In the genomic region with DNA sequence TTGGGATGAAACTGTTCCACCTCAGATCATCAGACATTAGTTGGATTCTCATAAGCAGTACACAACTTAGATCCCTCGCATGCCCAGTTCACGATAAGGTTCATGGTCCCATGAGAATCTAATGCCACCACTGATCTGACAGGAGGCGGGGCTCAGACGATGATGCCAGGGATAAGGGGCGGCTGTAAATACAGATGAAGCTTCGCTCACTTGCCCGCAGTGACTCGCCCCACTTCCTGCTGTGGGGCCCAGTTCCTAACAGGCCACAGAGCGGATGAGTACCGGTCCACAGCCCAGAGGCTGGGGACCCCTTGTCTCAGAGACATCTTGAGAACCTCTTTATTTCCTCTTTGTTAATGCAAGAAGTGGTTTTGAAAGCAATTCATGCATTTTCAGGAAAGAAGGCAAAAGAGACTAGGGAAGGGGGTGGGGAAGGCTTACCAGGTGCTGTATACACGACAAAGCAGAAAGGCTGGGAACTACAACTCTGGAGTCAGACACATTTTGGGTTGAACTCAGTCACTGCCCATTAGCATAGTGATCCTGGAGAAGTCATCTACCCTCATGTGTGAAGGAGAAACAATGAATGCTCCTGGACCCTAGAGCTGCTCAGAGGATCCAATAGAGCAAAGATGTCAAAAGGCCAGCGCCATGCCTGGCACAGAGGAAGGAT, we compare ENCODE assay signal across 13 cellular contexts.
A peak's percentile ranks its signal among the peaks of the same experiment; 100 is the strongest.
DNase-seq lines count a peak whose midpoint lies in the region; ATAC-seq, FAIRE-seq and TF ChIP-seq lines count a peak whose summit lies in the region.
"Had no signal": no experiment of that assay in that cellular context is flagged by ENCODE, and none has a peak within 500 bp of the region (broad histone marks: within the 10 kb centered on the region; RNA-seq: fewer than 3 reads in every experiment).

No MANE protein-coding gene starts in this region.

- H3K36me3 Mint-ChIP-seq in CD8-positive, alpha-beta memory T cell: peaks cover 0 to 21% (median 5%) of the 10 kb centered on the region in 3 donors
- H3K36me3 Mint-ChIP-seq in activated CD8-positive, alpha-beta T cell treated with anti-CD3 and anti-CD28 coated beads for 36 hours (ENCODE audit: low read depth): peaks cover 3% of the 10 kb centered on the region

- POLR2A ChIA-PET in CD8-positive, alpha-beta memory T cell (lab: Charles Lee): no interaction called here
- POLR2A ChIA-PET in activated CD8-positive, alpha-beta T cell treated with anti-CD3 and anti-CD28 coated beads for 36 hours (lab: Charles Lee): interaction anchor here (0.7 kb wide), 1 partner anchor 520 kb away, joined by 3 read pairs; no protein-coding TSS in a partner anchor

- intact Hi-C loops in activated CD8-positive, alpha-beta T cell treated with anti-CD3 and anti-CD28 coated beads for 36 hours (cut with micrococcal nuclease): no loop called here
- intact Hi-C loops in mucosa of descending colon (cut with DNase I, micrococcal nuclease): no loop called here

- peaks cover 11 to 16% (median 12%) of the 10 kb centered on the region in 3 donors for H3K4me1 Mint-ChIP-seq in CD8-positive, alpha-beta memory T cell
- H3K4me1 Mint-ChIP-seq in activated CD8-positive, alpha-beta T cell treated with anti-CD3 and anti-CD28 coated beads for 36 hours (ENCODE audit: low read depth): peaks cover 13% of the 10 kb centered on the region

- H3K27ac Mint-ChIP-seq in CD8-positive, alpha-beta memory T cell: peak overlapping the region in 5 of 8 donors; percentile 25 to 77 (median 66)
- H3K27ac Mint-ChIP-seq in activated CD8-positive, alpha-beta T cell treated with anti-CD3 and anti-CD28 coated beads for 36 hours: peak overlapping the region; percentile 42

- no peak for TF ChIP-seq CTCF in activated CD8-positive, alpha-beta T cell treated with anti-CD3 and anti-CD28 coated beads for 36 hours (IDR thresholded peaks at IDR 0.05)
- no peak for TF ChIP-seq CTCF in mucosa of descending colon (IDR thresholded peaks at IDR 0.05)

- H3K4me1 ChIP-seq in CD8-positive, alpha-beta memory T cell (ENCODE audit: insufficient read depth, low read length): peaks cover 8% of the 10 kb centered on the region
- H3K4me1 ChIP-seq in mucosa of descending colon (ENCODE audit: low read depth): no peaks in the 10 kb centered on the region
- H3K4me1 ChIP-seq: right lobe of liver had no signal

- ATAC-seq in activated CD8-positive, alpha-beta T cell treated with anti-CD3 and anti-CD28 coated beads for 36 hours: peak; percentile 99
- peak; percentile 34 for ATAC-seq in mucosa of descending colon
- ATAC-seq in GM19467 (IDR thresholded peaks at IDR 0.05; ENCODE audit: unreplicated experiment): no peak
- ATAC-seq: right lobe of liver had no signal

- DNase-seq in CD8-positive, alpha-beta memory T cell: peak in 4 of 5 donors; percentile 2 to 58 (median 22)
- peak; percentile 44 for DNase-seq in KG1 (lab: John Stamatoyannopoulos, UW)
- peak; percentile 78 for DNase-seq in activated CD8-positive, alpha-beta T cell treated with anti-CD3 and anti-CD28 coated beads for 36 hours
- no peak for DNase-seq in mucosa of descending colon
- no peak for DNase-seq in GM19239 (ENCODE audit: insufficient read length, low spot score)
- no peak for DNase-seq in NCI-H226
- DNase-seq in NCI-H748 treated with DMSO at 0.1 percent for 48 hours (lab: John Stamatoyannopoulos, UW): no peak
- DNase-seq: NCI-H774, right lobe of liver, WERI-Rb-1 had no signal

- H3K4me3 Mint-ChIP-seq in CD8-positive, alpha-beta memory T cell: peak overlapping the region in 3 of 7 donors; percentile 28 to 30 (median 30)
- H3K4me3 Mint-ChIP-seq in activated CD8-positive, alpha-beta T cell treated with anti-CD3 and anti-CD28 coated beads for 36 hours: no peak overlapping the region

- H3K9me3 ChIP-seq in CD8-positive, alpha-beta memory T cell (ENCODE audit: low read length): no peaks in the 10 kb centered on the region
- peaks cover 4% of the 10 kb centered on the region for H3K9me3 ChIP-seq in mucosa of descending colon

- H3K27ac ChIP-seq in CD8-positive, alpha-beta memory T cell (ENCODE audit: low read depth, low read length): no peak overlapping the region
- H3K27ac ChIP-seq: cardiac muscle cell, right lobe of liver, WERI-Rb-1 had no signal

- peaks cover 0 to 2% of the 10 kb centered on the region in 2 donors for H3K27me3 Mint-ChIP-seq in CD8-positive, alpha-beta memory T cell
- H3K27me3 Mint-ChIP-seq in activated CD8-positive, alpha-beta T cell treated with anti-CD3 and anti-CD28 coated beads for 36 hours: no peaks in the 10 kb centered on the region

- peaks cover 2 to 16% (median 11%) of the 10 kb centered on the region in 5 donors for H3K9me3 Mint-ChIP-seq in CD8-positive, alpha-beta memory T cell
- peaks cover 5% of the 10 kb centered on the region for H3K9me3 Mint-ChIP-seq in activated CD8-positive, alpha-beta T cell treated with anti-CD3 and anti-CD28 coated beads for 36 hours

- FAIRE-seq in GM19239 (lab: Jason Lieb, UNC): no peak

- H3K36me3 ChIP-seq in CD8-positive, alpha-beta memory T cell (ENCODE audit: insufficient read depth, low read length): no peaks in the 10 kb centered on the region
- H3K36me3 ChIP-seq in mucosa of descending colon (ENCODE audit: low read depth): no peaks in the 10 kb centered on the region
- H3K36me3 ChIP-seq: cardiac muscle cell, right lobe of liver, WERI-Rb-1 had no signal

- H3K4me3 ChIP-seq in CD8-positive, alpha-beta memory T cell (ENCODE audit: low read length): no peak overlapping the region
- no peak overlapping the region for H3K4me3 ChIP-seq in mucosa of descending colon
- H3K4me3 ChIP-seq: cardiac muscle cell, lung, right lobe of liver had no signal

- CTCF ChIA-PET in CD8-positive, alpha-beta memory T cell (lab: Charles Lee): interaction anchor here (2.8 kb wide), 1 partner anchor 10 kb away, joined by 16 read pairs; no protein-coding TSS in a partner anchor
- CTCF ChIA-PET in activated CD8-positive, alpha-beta T cell treated with anti-CD3 and anti-CD28 coated beads for 36 hours (lab: Charles Lee): interaction anchor here (2.9 kb wide), 1 partner anchor 10 kb away, joined by 21 read pairs; no protein-coding TSS in a partner anchor

- H3K27me3 ChIP-seq in CD8-positive, alpha-beta memory T cell (ENCODE audit: insufficient read depth, low read length, poor library complexity, severe bottlenecking): no peaks in the 10 kb centered on the region
- H3K27me3 ChIP-seq: cardiac muscle cell, right lobe of liver had no signal

Comparison
In these comparisons a context has a peak if more than half of its experiments do, and no peak if none do; other contexts are left out.
1. DNase-seq: peak in CD8-positive, alpha-beta memory T cell (4 of 5), KG1 (single experiment) and activated CD8-positive, alpha-beta T cell treated with anti-CD3 and anti-CD28 coated beads for 36 hours (single experiment); none in mucosa of descending colon (0 of 3), GM19239 (single experiment), NCI-H226 (single experiment) and NCI-H748 treated with DMSO at 0.1 percent for 48 hours (single experiment).